In the genomic region with DNA sequence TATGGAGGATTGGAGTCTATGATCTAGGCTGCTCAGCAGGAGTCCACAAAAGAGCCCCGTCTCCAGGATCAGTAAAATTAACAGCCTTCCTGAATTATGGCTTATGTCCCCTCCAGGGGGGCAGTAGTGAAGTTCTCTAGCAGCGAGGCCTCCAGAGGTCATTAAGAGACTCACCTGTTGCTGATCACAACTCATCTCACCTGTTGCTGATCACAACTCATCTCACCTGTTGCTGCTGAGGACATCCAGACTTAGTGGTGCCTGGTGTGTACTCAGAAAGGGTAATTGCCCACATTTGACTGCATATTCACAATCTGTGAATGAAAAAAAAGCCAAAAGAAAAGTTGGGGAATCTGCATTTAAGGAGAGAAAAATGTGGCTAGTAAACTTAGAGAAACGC, we compare ENCODE assay signal across 20 cellular contexts.
DNase-seq lines count a peak whose midpoint lies in the region; ATAC-seq, FAIRE-seq and TF ChIP-seq lines count a peak whose summit lies in the region.
"Had no signal": no experiment of that assay in that cellular context is flagged by ENCODE, and none has a peak within 500 bp of the region (broad histone marks: within the 10 kb centered on the region; RNA-seq: fewer than 3 reads in every experiment).

No MANE protein-coding gene starts in this region.

- H3K9me3 ChIP-seq in T-helper 17 cell (ENCODE audit: control insufficient read depth, low read length, poor library complexity, severe bottlenecking), result no peaks in the 10 kb centered on the region
- H3K9me3 ChIP-seq: A549 had no signal

- H3K27ac Mint-ChIP-seq in activated naive CD8-positive, alpha-beta T cell, result peak overlapping the region; percentile 66
- no peak overlapping the region for H3K27ac Mint-ChIP-seq in activated naive CD8-positive, alpha-beta T cell treated with anti-CD3 and anti-CD28 coated beads, Interleukin-2, amount 50 U/mL, for 24 hours
- peak overlapping the region; percentile 67 for H3K27ac Mint-ChIP-seq in T-helper 17 cell
- H3K27ac Mint-ChIP-seq in stimulated activated memory B cell treated with anti-CD40 and anti-IgM and Interleukin-4, amounts not matched to agents 10 μg/mL and 1 μg/mL and 100 μg/mL, for 72 hours, result peak overlapping the region; percentile 2

- ATAC-seq in activated naive CD8-positive, alpha-beta T cell treated with anti-CD3 and anti-CD28 coated beads, Interleukin-2, amount 50 U/mL, for 24 hours, result no peak
- ATAC-seq in T-helper 17 cell, result no peak
- ATAC-seq in stimulated activated memory B cell treated with anti-CD40 and anti-IgM and Interleukin-4, amounts not matched to agents 10 μg/mL and 1 μg/mL and 100 μg/mL, for 72 hours, result no peak
- ATAC-seq: A549 had no signal

- DNase-seq in activated naive CD8-positive, alpha-beta T cell treated with anti-CD3 and anti-CD28 coated beads, Interleukin-2, amount 50 U/mL, for 24 hours, result no peak
- DNase-seq in GM12892 (ENCODE audit: insufficient read length), result no peak
- DNase-seq in T-helper 17 cell, result no peak
- no peak for DNase-seq in C1 segment of cervical spinal cord (lab: John Stamatoyannopoulos, UW)
- DNase-seq in NCI-H1105 treated with DMSO at 0.1 percent for 48 hours (lab: John Stamatoyannopoulos, UW), result no peak
- DNase-seq: DMS 273 treated with DMSO at 0.1 percent for 48 hours; DND-41; H9; IMR-90; NCI-H1436 treated with DMSO at 0.1 percent for 48 hours; NCI-H2081 treated with DMSO at 0.1 percent for 48 hours; NCI-H345; NCI-H526 treated with DMSO at 0.1 percent for 48 hours; NK-92 treated with Interleukin-12 subunit alpha and Interleukin-12 subunit beta, amount 100 ng/mL, for 24 hours; Right ventricle myocardium superior; SW 1271 had no signal

- H3K36me3 Mint-ChIP-seq in activated naive CD8-positive, alpha-beta T cell, result peaks cover 18% of the 10 kb centered on the region
- peaks cover 27% of the 10 kb centered on the region for H3K36me3 Mint-ChIP-seq in activated naive CD8-positive, alpha-beta T cell treated with anti-CD3 and anti-CD28 coated beads, Interleukin-2, amount 50 U/mL, for 24 hours (ENCODE audit: low read depth)
- peaks cover 3% of the 10 kb centered on the region for H3K36me3 Mint-ChIP-seq in T-helper 17 cell (ENCODE audit: low read depth)
- peaks cover 74% of the 10 kb centered on the region for H3K36me3 Mint-ChIP-seq in stimulated activated memory B cell treated with anti-CD40 and anti-IgM and Interleukin-4, amounts not matched to agents 10 μg/mL and 1 μg/mL and 100 μg/mL, for 72 hours

- H3K9me3 Mint-ChIP-seq in activated naive CD8-positive, alpha-beta T cell (ENCODE audit: low read depth), result no peaks in the 10 kb centered on the region
- H3K9me3 Mint-ChIP-seq in activated naive CD8-positive, alpha-beta T cell treated with anti-CD3 and anti-CD28 coated beads, Interleukin-2, amount 50 U/mL, for 24 hours, result no peaks in the 10 kb centered on the region
- peaks cover 4% of the 10 kb centered on the region for H3K9me3 Mint-ChIP-seq in stimulated activated memory B cell treated with anti-CD40 and anti-IgM and Interleukin-4, amounts not matched to agents 10 μg/mL and 1 μg/mL and 100 μg/mL, for 72 hours

- no peaks in the 10 kb centered on the region for H3K27me3 Mint-ChIP-seq in activated naive CD8-positive, alpha-beta T cell
- no peaks in the 10 kb centered on the region for H3K27me3 Mint-ChIP-seq in activated naive CD8-positive, alpha-beta T cell treated with anti-CD3 and anti-CD28 coated beads, Interleukin-2, amount 50 U/mL, for 24 hours
- H3K27me3 Mint-ChIP-seq in T-helper 17 cell, result no peaks in the 10 kb centered on the region
- H3K27me3 Mint-ChIP-seq in stimulated activated memory B cell treated with anti-CD40 and anti-IgM and Interleukin-4, amounts not matched to agents 10 μg/mL and 1 μg/mL and 100 μg/mL, for 72 hours, result no peaks in the 10 kb centered on the region

- no peak overlapping the region for H3K4me3 Mint-ChIP-seq in activated naive CD8-positive, alpha-beta T cell
- H3K4me3 Mint-ChIP-seq in activated naive CD8-positive, alpha-beta T cell treated with anti-CD3 and anti-CD28 coated beads, Interleukin-2, amount 50 U/mL, for 24 hours, result no peak overlapping the region
- no peak overlapping the region for H3K4me3 Mint-ChIP-seq in T-helper 17 cell
- no peak overlapping the region for H3K4me3 Mint-ChIP-seq in stimulated activated memory B cell treated with anti-CD40 and anti-IgM and Interleukin-4, amounts not matched to agents 10 μg/mL and 1 μg/mL and 100 μg/mL, for 72 hours
- H3K4me3 Mint-ChIP-seq: H9 had no signal

- peak; percentile 73 for FAIRE-seq in GM12892 (lab: Jason Lieb, UNC)
- FAIRE-seq: A549, RCC 7860 had no signal

- H3K4me1 Mint-ChIP-seq in activated naive CD8-positive, alpha-beta T cell (ENCODE audit: low read depth), result peaks cover 50% of the 10 kb centered on the region
- H3K4me1 Mint-ChIP-seq in activated naive CD8-positive, alpha-beta T cell treated with anti-CD3 and anti-CD28 coated beads, Interleukin-2, amount 50 U/mL, for 24 hours, result peaks cover 24% of the 10 kb centered on the region
- peaks cover 42% of the 10 kb centered on the region for H3K4me1 Mint-ChIP-seq in T-helper 17 cell
- peaks cover 43% of the 10 kb centered on the region for H3K4me1 Mint-ChIP-seq in stimulated activated memory B cell treated with anti-CD40 and anti-IgM and Interleukin-4, amounts not matched to agents 10 μg/mL and 1 μg/mL and 100 μg/mL, for 72 hours

- no peak for TF ChIP-seq POLR2A in GM12892 (IDR thresholded peaks at IDR 0.05; ENCODE audit: low read depth, low read length)
